8 cellular contexts compared by ENCODE assay signal in the genomic region with DNA sequence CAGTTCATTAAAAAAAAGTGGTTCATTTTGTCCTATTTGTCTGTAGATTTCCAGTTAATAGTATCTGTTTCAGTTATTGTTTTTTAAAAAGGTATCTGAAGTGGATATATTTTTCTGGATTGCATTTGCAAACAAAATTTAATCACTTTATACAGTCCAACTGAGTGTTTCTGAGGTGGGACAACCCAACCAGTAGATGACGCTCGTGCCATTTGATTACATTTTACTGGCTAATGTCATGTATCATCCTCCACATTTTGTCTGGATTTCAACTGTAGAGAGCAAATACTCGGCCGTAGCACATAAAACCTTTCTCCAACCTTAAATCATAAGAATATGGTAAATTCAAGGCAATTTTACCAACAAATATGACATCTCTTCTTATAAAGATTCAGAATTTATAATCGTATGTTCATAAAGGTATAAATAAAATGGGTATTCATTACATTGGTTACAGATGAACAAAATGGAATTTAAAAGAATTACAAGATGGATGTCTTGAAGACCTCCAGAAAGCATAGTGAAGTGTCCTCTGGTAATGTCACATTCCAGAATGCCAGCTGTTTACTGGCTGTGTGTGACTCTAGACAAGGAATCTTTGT.
DNase-seq lines count a peak whose midpoint lies in the region; ATAC-seq and TF ChIP-seq lines count a peak whose summit lies in the region.

No MANE protein-coding gene starts in this region.

- no peaks in the 10 kb centered on the region for H3K27me3 Mint-ChIP-seq in stimulated activated memory B cell treated with anti-CD40 and anti-IgM and Interleukin-4, amounts not matched to agents 10 μg/mL and 1 μg/mL and 100 μg/mL, for 72 hours
- H3K27me3 Mint-ChIP-seq in activated naive CD4-positive, alpha-beta T cell treated with anti-CD3 and anti-CD28 coated beads, Interleukin-2, amount 10 ng/mL, durations not matched to agents 7 days and 5 days: no peaks in the 10 kb centered on the region

- ATAC-seq in sciatic nerve: no peak
- ATAC-seq in stimulated activated memory B cell treated with anti-CD40 and anti-IgM and Interleukin-4, amounts not matched to agents 10 μg/mL and 1 μg/mL and 100 μg/mL, for 72 hours: no peak

- DNase-seq in COR-L47 (lab: John Stamatoyannopoulos, UW) (peak; percentile 23), HFF-Myc (ENCODE audit: extremely low read depth, low read depth) (no peak), RKO (ENCODE audit: low spot score) (peak; percentile 56), fibroblast of the aortic adventitia (ENCODE audit: low read depth) (peak; percentile 59), sciatic nerve (ENCODE audit: low spot score) (no peak), posterior cingulate gyrus (no peak)
- DNase-seq in activated naive CD4-positive, alpha-beta T cell treated with anti-CD3 and anti-CD28 coated beads, Interleukin-2, amount 10 ng/mL, durations not matched to agents 7 days and 5 days: no peak

- no peak overlapping the region for H3K4me3 Mint-ChIP-seq in stimulated activated memory B cell treated with anti-CD40 and anti-IgM and Interleukin-4, amounts not matched to agents 10 μg/mL and 1 μg/mL and 100 μg/mL, for 72 hours
- no peak overlapping the region for H3K4me3 Mint-ChIP-seq in activated naive CD4-positive, alpha-beta T cell treated with anti-CD3 and anti-CD28 coated beads, Interleukin-2, amount 10 ng/mL, durations not matched to agents 7 days and 5 days

- H3K4me1 Mint-ChIP-seq in stimulated activated memory B cell treated with anti-CD40 and anti-IgM and Interleukin-4, amounts not matched to agents 10 μg/mL and 1 μg/mL and 100 μg/mL, for 72 hours: no peaks in the 10 kb centered on the region
- no peaks in the 10 kb centered on the region for H3K4me1 Mint-ChIP-seq in activated naive CD4-positive, alpha-beta T cell treated with anti-CD3 and anti-CD28 coated beads, Interleukin-2, amount 10 ng/mL, durations not matched to agents 7 days and 5 days

- H3K36me3 Mint-ChIP-seq in stimulated activated memory B cell treated with anti-CD40 and anti-IgM and Interleukin-4, amounts not matched to agents 10 μg/mL and 1 μg/mL and 100 μg/mL, for 72 hours: no peaks in the 10 kb centered on the region
- H3K36me3 Mint-ChIP-seq in activated naive CD4-positive, alpha-beta T cell treated with anti-CD3 and anti-CD28 coated beads, Interleukin-2, amount 10 ng/mL, durations not matched to agents 7 days and 5 days: no peaks in the 10 kb centered on the region

- intact Hi-C loops in sciatic nerve (cut with DNase I) (no loop called here), posterior cingulate gyrus (cut with DNase I) (no loop called here)

- no peak overlapping the region for H3K27ac Mint-ChIP-seq in stimulated activated memory B cell treated with anti-CD40 and anti-IgM and Interleukin-4, amounts not matched to agents 10 μg/mL and 1 μg/mL and 100 μg/mL, for 72 hours
- no peak overlapping the region for H3K27ac Mint-ChIP-seq in activated naive CD4-positive, alpha-beta T cell treated with anti-CD3 and anti-CD28 coated beads, Interleukin-2, amount 10 ng/mL, durations not matched to agents 7 days and 5 days

- H3K9me3 Mint-ChIP-seq in stimulated activated memory B cell treated with anti-CD40 and anti-IgM and Interleukin-4, amounts not matched to agents 10 μg/mL and 1 μg/mL and 100 μg/mL, for 72 hours: peaks cover 2% of the 10 kb centered on the region
- H3K9me3 Mint-ChIP-seq in activated naive CD4-positive, alpha-beta T cell treated with anti-CD3 and anti-CD28 coated beads, Interleukin-2, amount 10 ng/mL, durations not matched to agents 7 days and 5 days: no peaks in the 10 kb centered on the region

- H3K4me3 ChIP-seq in HFF-Myc (replicated peaks; ENCODE audit: low read depth, low read length) (no peak overlapping the region), fibroblast of the aortic adventitia (ENCODE audit: low read depth, low read length) (no peak overlapping the region)

- CTCF ChIA-PET in activated naive CD4-positive, alpha-beta T cell treated with anti-CD3 and anti-CD28 coated beads, Interleukin-2, amount 10 ng/mL, durations not matched to agents 7 days and 5 days (lab: Charles Lee): no interaction called here

- peak; percentile 17 for TF ChIP-seq CTCF in HFF-Myc (IDR thresholded peaks at IDR 0.05; ENCODE audit: low read depth, low read length, missing control alignments)
- peak; percentile 48 for TF ChIP-seq CTCF in fibroblast of the aortic adventitia (IDR thresholded peaks at IDR 0.05; ENCODE audit: insufficient read depth, low read length)

Comparison
In these comparisons a context has a peak if more than half of its experiments do, and no peak if none do; other contexts are left out.
1. DNase-seq: peak in COR-L47 (single experiment), RKO (single experiment) and fibroblast of the aortic adventitia (single experiment); none in HFF-Myc (single experiment), sciatic nerve (single experiment), activated naive CD4-positive, alpha-beta T cell treated with anti-CD3 and anti-CD28 coated beads, Interleukin-2, amount 10 ng/mL, durations not matched to agents 7 days and 5 days (single experiment) and posterior cingulate gyrus (0 of 10).